In the genomic region with DNA sequence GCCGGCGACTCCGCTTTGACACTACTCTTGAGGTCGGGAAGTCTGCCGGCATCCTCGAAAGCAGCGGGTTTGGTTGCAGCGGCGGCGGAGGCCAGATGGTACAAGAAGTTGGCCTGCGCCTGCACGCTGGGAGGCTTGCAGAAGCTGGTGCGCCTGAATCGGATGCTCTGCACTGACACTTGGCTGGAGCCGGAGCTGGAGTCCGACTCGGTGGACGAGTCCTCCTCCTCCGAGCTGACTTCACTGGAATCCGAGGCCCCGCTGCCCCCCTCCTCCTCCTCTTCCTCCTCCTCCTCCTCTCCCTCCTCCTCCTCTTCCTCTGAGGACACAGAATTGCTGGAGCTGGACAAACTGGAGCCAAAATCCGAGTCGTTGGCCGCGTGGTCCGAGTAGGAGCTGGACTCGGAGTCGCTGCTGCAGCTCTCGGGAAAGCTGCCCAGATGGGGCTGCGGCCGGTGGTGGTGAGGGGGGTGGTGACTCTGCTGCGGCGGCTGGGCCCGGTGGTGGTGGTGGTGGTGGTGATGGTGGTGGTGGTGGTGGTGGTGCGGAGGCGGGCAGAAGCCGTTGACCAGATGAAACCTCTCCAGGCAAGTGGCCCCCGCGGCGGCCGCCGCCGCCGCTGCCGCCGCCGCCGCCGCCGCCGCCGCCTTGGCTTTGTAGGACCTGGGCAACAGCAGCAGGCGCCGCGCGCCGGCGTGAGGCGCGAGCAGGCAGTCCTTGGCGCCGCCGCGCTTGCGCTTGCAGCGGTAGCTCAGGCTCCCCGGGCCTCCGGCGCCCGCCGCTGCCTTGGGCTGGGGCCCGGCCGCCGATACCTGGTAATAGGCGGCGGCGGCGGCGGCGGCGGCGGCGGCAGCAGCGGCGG, we compare ENCODE assay signal across 8 cellular contexts. TPM values are rescaled to one million over a fixed set of nuclear protein-coding genes. Genes with fewer than 3 reads are reported as not detected.
A peak's percentile ranks its signal among the peaks of the same experiment; 100 is the strongest.
DNase-seq lines count a peak whose midpoint lies in the region; ATAC-seq and TF ChIP-seq lines count a peak whose summit lies in the region.

No MANE protein-coding gene starts in this region.

- H3K9ac ChIP-seq in liver (ENCODE audit: low read depth in 1 of 2, low read length in 2 of 2) = peak overlapping the region in 1 of 2 donors; percentile 45

- TF ChIP-seq RAD21 in liver (IDR thresholded peaks at IDR 0.05) = no peak

- no peak for TF ChIP-seq CTCF in DOHH2 (IDR thresholded peaks at IDR 0.05; ENCODE audit: low read depth, low read length, poor library complexity, severe bottlenecking)
- no peak for TF ChIP-seq CTCF in WERI-Rb-1 (IDR thresholded peaks at IDR 0.05; ENCODE audit: low read depth, low read length)
- TF ChIP-seq CTCF in dorsolateral prefrontal cortex (IDR thresholded peaks at IDR 0.05 in 54 of 56, conservative IDR thresholded peaks at IDR 0.05 in 2 of 56; ENCODE audit: low read depth in 1 of 56, partially characterized antibody in 56 of 56) = no peak
- no peak for TF ChIP-seq CTCF in liver (IDR thresholded peaks at IDR 0.05; ENCODE audit: low read depth, low read length, missing input control)

- no peaks in the 10 kb centered on the region for H3K79me2 ChIP-seq in DOHH2 (ENCODE audit: control insufficient read depth, low read length)

- no peaks in the 10 kb centered on the region for H3K36me3 ChIP-seq in DOHH2 (ENCODE audit: control insufficient read depth, low read length)
- no peaks in the 10 kb centered on the region for H3K36me3 ChIP-seq in WERI-Rb-1
- no peaks in the 10 kb centered on the region for H3K36me3 ChIP-seq in liver (ENCODE audit: control insufficient read depth in 4 of 4, insufficient read depth in 3 of 4, low read depth in 1 of 4, low read length in 3 of 4)

- WGBS in liver = under 1% methylated on average over 85 of the region's 85 CpGs

- no peaks in the 10 kb centered on the region for H3K9me2 ChIP-seq in DOHH2 (replicated peaks; ENCODE audit: control insufficient read depth, low read length)

- H3K4me3 ChIP-seq in DOHH2 (ENCODE audit: low read length) (peak overlapping the region; percentile 75), WERI-Rb-1 (ENCODE audit: low read depth, low read length) (peak overlapping the region; percentile 76), dorsolateral prefrontal cortex (peak overlapping the region; percentile 33 to 80 (median 68)), liver (ENCODE audit: low read depth in 1 of 3, low read length in 3 of 3) (peak overlapping the region; percentile 11 to 84 (median 77))

- peak overlapping the region; percentile 99 for H3K4me2 ChIP-seq in DOHH2 (ENCODE audit: low read length)

- no peaks in the 10 kb centered on the region for H3K9me3 ChIP-seq in DOHH2 (ENCODE audit: control insufficient read depth, insufficient read depth, low read length)
- no peaks in the 10 kb centered on the region for H3K9me3 ChIP-seq in WERI-Rb-1 (ENCODE audit: severe bottlenecking)
- H3K9me3 ChIP-seq in liver (ENCODE audit: control insufficient read depth in 4 of 4, low read length in 3 of 4) = no peaks in the 10 kb centered on the region

- peaks cover 79% of the 10 kb centered on the region for H3K27me3 ChIP-seq in DOHH2 (ENCODE audit: control insufficient read depth, low read length)
- no peaks in the 10 kb centered on the region for H3K27me3 ChIP-seq in WERI-Rb-1 (ENCODE audit: insufficient read depth, low read depth, severe bottlenecking)
- H3K27me3 ChIP-seq in dorsolateral prefrontal cortex = no peaks in the 10 kb centered on the region
- no peaks in the 10 kb centered on the region for H3K27me3 ChIP-seq in liver (ENCODE audit: control insufficient read depth in 4 of 4, insufficient read depth in 4 of 4, low read length in 3 of 4)

- peaks cover 2% of the 10 kb centered on the region; the same call in 1 of the 2 replicates for H3F3A ChIP-seq in DOHH2 (ENCODE audit: control insufficient read depth, insufficient read depth)

- intact Hi-C loops in dorsolateral prefrontal cortex (cut with DNase I) = loop anchor here in 1 of 2 donors (1.0 kb wide), 1 partner anchor 10 kb away; no protein-coding TSS in a partner anchor

- H3K4me1 ChIP-seq in DOHH2 (ENCODE audit: control insufficient read depth, low read length) (peaks cover 34% of the 10 kb centered on the region), liver (ENCODE audit: control insufficient read depth in 4 of 4, insufficient read depth in 4 of 4, low read length in 3 of 4) (peaks cover 0 to 59% (median 50%) of the 10 kb centered on the region in 4 donors)

- H4K20me1 ChIP-seq in DOHH2 (ENCODE audit: control insufficient read depth, insufficient read depth, low read depth, low read length) = peaks cover 2% of the 10 kb centered on the region; the same call in 1 of the 2 replicates

- DNase-seq in HT1080 (ENCODE audit: low read depth) (peak; percentile 30), WERI-Rb-1 (peak; percentile 33), dorsolateral prefrontal cortex (peak; percentile 53 to 76 (median 68)), NCI-H187 treated with DMSO at 0.1 percent for 48 hours (lab: John Stamatoyannopoulos, UW) (no peak)
- peak; percentile 44 for DNase-seq in stimulated activated naive CD8-positive, alpha-beta T cell treated with anti-CD3 and anti-CD28 coated beads, Interleukin-15, Interleukin-2, amounts not matched to agents 100 U/mL and 50 U/mL, for 24 hours

- H3K27ac ChIP-seq in DOHH2 (ENCODE audit: low read depth, low read length) (no peak overlapping the region), WERI-Rb-1 (peak overlapping the region; percentile 81), dorsolateral prefrontal cortex (peak overlapping the region in 55 of 59 donors; percentile 15 to 94 (median 84)), liver (ENCODE audit: low read depth in 1 of 2, low read length in 2 of 2) (peak overlapping the region; percentile 62 to 69)

- peak; percentile 61 for ATAC-seq in GM21447 (IDR thresholded peaks at IDR 0.05; ENCODE audit: unreplicated experiment)
- peak; percentile 67 for ATAC-seq in stimulated activated naive CD8-positive, alpha-beta T cell treated with anti-CD3 and anti-CD28 coated beads, Interleukin-15, Interleukin-2, amounts not matched to agents 100 U/mL and 50 U/mL, for 24 hours

TF ChIP-seq in liver, 16 proteins besides CTCF, POLR2A, EP300 and RAD21:
- TF ChIP-seq EGR1 (IDR thresholded peaks at IDR 0.05; ENCODE audit: low read depth in 2 of 2) (no peak), SP1 (IDR thresholded peaks at IDR 0.05) (no peak), ZBTB33 (IDR thresholded peaks at IDR 0.05) (no peak)
- TF ChIP-seq, protein P1, sequence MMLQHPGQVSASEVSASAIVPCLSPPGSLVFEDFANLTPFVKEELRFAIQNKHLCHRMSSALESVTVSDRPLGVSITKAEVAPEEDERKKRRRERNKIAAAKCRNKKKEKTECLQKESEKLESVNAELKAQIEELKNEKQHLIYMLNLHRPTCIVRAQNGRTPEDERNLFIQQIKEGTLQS (IDR thresholded peaks at IDR 0.05) = no peak

RNA-seq across cellular contexts. Expression of gene SKIDA1, which starts 9.0 kb away (rescaled TPM):
- 0.10 and 0.48 TPM in 2 replicates for total RNA-seq in HT1080 (2014; rRNA removed; shearing (Covaris generic))
- 0.01 and 0.14 TPM in 2 replicates for polyA plus RNA-seq in HT1080 (2015; cell fraction: cytosol; rRNA removed)
- 1.7 and 1.8 TPM in 2 replicates for polyA plus RNA-seq in HT1080 (2015; cell fraction: nucleus; rRNA removed)
- 1 to 10 TPM; 2.0 to 8.9 (median 4.4) TPM for total RNA-seq in dorsolateral prefrontal cortex
- total RNA-seq in liver = 1 to 10 TPM; 2.3 to 2.6 TPM
- under 1 TPM; 0.63 to 0.84 TPM for polyA plus RNA-seq in liver

RNA-seq across cellular contexts. Expression of gene MLLT10, which starts 17.5 kb away (rescaled TPM):
- total RNA-seq in HT1080 (2014; rRNA removed; shearing (Covaris generic)) = 26.3 and 35.7 TPM in 2 replicates
- 18.9 and 26.4 TPM in 2 replicates for polyA plus RNA-seq in HT1080 (2015; cell fraction: cytosol; rRNA removed)
- polyA plus RNA-seq in HT1080 (2015; cell fraction: nucleus; rRNA removed) = 34.2 and 36.0 TPM in 2 replicates
- total RNA-seq in dorsolateral prefrontal cortex = 10 to 100 TPM; 35.4 to 78.5 (median 55.3) TPM
- 10 to 100 TPM; 31.4 to 47.4 TPM for total RNA-seq in liver
- 10 to 100 TPM; 11.9 to 13.9 TPM for polyA plus RNA-seq in liver
